In genomic region chr5:104345513-104345823, GRCh38 we compare ENCODE assay signal across 16 cellular contexts.
DNase-seq lines count a peak whose midpoint lies in the region; ATAC-seq, FAIRE-seq and TF ChIP-seq lines count a peak whose summit lies in the region.
"Had no signal": no experiment of that assay in that cellular context is flagged by ENCODE, and none has a peak within 500 bp of the region (broad histone marks: within the 10 kb centered on the region; RNA-seq: fewer than 3 reads in every experiment).

No MANE protein-coding gene starts in this region.

- H4K91ac ChIP-seq in neuronal stem cell (ENCODE audit: low read depth, low read length, poor library complexity) = no peak overlapping the region

- ATAC-seq in A549 (peak in 1 of 2 experiments; percentile 25; a peak in 1 of 6 replicates), Panc1 (0 out of 2 replicates have a peak, but pooled peaks have one; percentile 51), T-cell (replicated peaks in 1 of 4) (no peak), HG03520 (IDR thresholded peaks at IDR 0.05; ENCODE audit: unreplicated experiment) (no peak), HG02763 (IDR thresholded peaks at IDR 0.05; ENCODE audit: unreplicated experiment) (no peak), gastrocnemius medialis (no peak)
- ATAC-seq: K562 had no signal

- H2BK12ac ChIP-seq in neuronal stem cell (ENCODE audit: low read length) = no peak overlapping the region

- TF ChIP-seq CTCF in A549 (IDR thresholded peaks at IDR 0.05) (no peak), Panc1 (IDR thresholded peaks at IDR 0.05) (no peak), endothelial cell of umbilical vein (IDR thresholded peaks at IDR 0.05; ENCODE audit: extremely low read depth in 1 of 2, insufficient read depth in 1 of 2, low read depth in 1 of 2, low read length in 2 of 2) (no peak), gastrocnemius medialis (IDR thresholded peaks at IDR 0.05 in 4 of 5, conservative IDR thresholded peaks at IDR 0.05 in 1 of 5) (no peak)

- TF ChIP-seq POLR2A in A549 (IDR thresholded peaks at IDR 0.05; ENCODE audit: low read length) (no peak), endothelial cell of umbilical vein (IDR thresholded peaks at IDR 0.05; ENCODE audit: low read depth, low read length) (no peak), gastrocnemius medialis (IDR thresholded peaks at IDR 0.05) (no peak)

- no peak overlapping the region for H2BK15ac ChIP-seq in neuronal stem cell (ENCODE audit: low read length)

- H3K23ac ChIP-seq in neuronal stem cell (ENCODE audit: low read depth, low read length, poor library complexity) = no peak overlapping the region

- no peak overlapping the region for H3K4ac ChIP-seq in neuronal stem cell (ENCODE audit: low read length)

- no peaks in the 10 kb centered on the region for H4K20me1 ChIP-seq in endothelial cell of umbilical vein (replicated peaks; ENCODE audit: control insufficient read depth, extremely low read depth, insufficient read depth, low read length)

- H3K4me3 ChIP-seq in A549 (no peak overlapping the region), Panc1 (ENCODE audit: low read depth in 2 of 2, low read length in 2 of 2) (peak overlapping the region in 1 of 2 experiments; percentile 29; a peak in 2 of 4 replicates), endothelial cell of umbilical vein (replicated peaks in 1 of 3; ENCODE audit: insufficient read depth in 1 of 3, low read depth in 1 of 3, low read length in 3 of 3) (no peak overlapping the region), neuronal stem cell (ENCODE audit: low read length in 2 of 2) (peak overlapping the region in 1 of 2 donors; percentile 12), gastrocnemius medialis (no peak overlapping the region)
- H3K4me3 ChIP-seq: K562 had no signal

- no peaks in the 10 kb centered on the region for H3K4me1 ChIP-seq in A549
- H3K4me1 ChIP-seq in Panc1 (ENCODE audit: control insufficient read depth, insufficient read depth, low read length) = peaks cover 12% of the 10 kb centered on the region
- H3K4me1 ChIP-seq in endothelial cell of umbilical vein (ENCODE audit: control insufficient read depth, extremely low read depth, insufficient read depth, low read length) = peaks cover 5% of the 10 kb centered on the region
- peaks cover 0 to 3% of the 10 kb centered on the region in 2 donors for H3K4me1 ChIP-seq in neuronal stem cell (ENCODE audit: control insufficient read depth in 2 of 2, insufficient read depth in 1 of 2, low read depth in 1 of 2, low read length in 2 of 2)
- H3K4me1 ChIP-seq in gastrocnemius medialis = no peaks in the 10 kb centered on the region

- H3K9me3 Mint-ChIP-seq in T-cell = peaks cover 3 to 18% (median 5%) of the 10 kb centered on the region in 3 donors

- H2AFZ ChIP-seq in endothelial cell of umbilical vein (ENCODE audit: low read depth, low read length) (peak overlapping the region; percentile 77), neuronal stem cell (ENCODE audit: low read length) (peak overlapping the region; percentile 74)

- H3K4me2 ChIP-seq in A549 (peak overlapping the region; percentile 51), endothelial cell of umbilical vein (ENCODE audit: insufficient read depth, low read length) (peak overlapping the region; percentile 32), neuronal stem cell (ENCODE audit: insufficient read depth, low read length, poor library complexity, severe bottlenecking) (no peak overlapping the region)

- DNase-seq in A549 (ENCODE audit: low read depth in 1 of 2, low spot score in 1 of 2) (no peak), Panc1 (ENCODE audit: low read depth, low spot score) (no peak), endothelial cell of umbilical vein (ENCODE audit: low read depth, low spot score) (no peak), neuronal stem cell (ENCODE audit: low spot score) (no peak), T-cell (no peak), gastrocnemius medialis (no peak)
- DNase-seq: 8988T, COR-L47, NCI-H1105, NCI-H2029, NCI-H510A, RPMI8226 had no signal

- H3K14ac ChIP-seq in neuronal stem cell (ENCODE audit: low read length) = no peak overlapping the region

- 51% methylated on average over 3 of the region's 3 CpGs for WGBS in A549 (ENCODE audit: missing lambda C conversion rate)
- no CpG with 5 or more reads among the region's 3 CpGs for WGBS in neuronal stem cell (ENCODE audit: extremely low coverage in 2 of 2, insufficient read length in 2 of 2, insufficient replicate concordance in 1 of 2), 2 donors

- no peaks in the 10 kb centered on the region for H3K36me3 Mint-ChIP-seq in T-cell

- in situ Hi-C loops in Panc1 (cut with HindIII; ENCODE audit: low pct_unique_long_range_greater_than_20kb, low sequenced_read_pairs) (no loop called here), gastrocnemius medialis (cut with MboI; ENCODE audit: low sequenced_read_pairs in 4 of 4) (no loop called here)

- CTCF ChIA-PET in A549 (lab: Yijun Ruan, JAX) (no interaction called here), Panc1 (lab: Charles Lee) (no interaction called here), endothelial cell of umbilical vein (lab: Charles Lee) (interaction anchor here (1.0 to 3.8 kb wide), 4 partner anchors 18 to 763 kb away, joined by 3 to 48 read pairs (median 6); no protein-coding TSS in a partner anchor), T-cell (lab: Charles Lee) (no interaction called here)

- no peak overlapping the region for H3K4me3 Mint-ChIP-seq in T-cell

- H3K79me2 ChIP-seq in endothelial cell of umbilical vein (ENCODE audit: control insufficient read depth, insufficient read depth, low read length) = no peaks in the 10 kb centered on the region

- no peak for FAIRE-seq in A549 (lab: Jason Lieb, UNC)
- FAIRE-seq in endothelial cell of umbilical vein (lab: Jason Lieb, UNC) = no peak
- FAIRE-seq: K562 had no signal

- dilution Hi-C loops in endothelial cell of umbilical vein (cut with MboI; ENCODE audit: extremely low pct_ligation_motif_present, low sequenced_read_pairs) = no loop called here

- no peaks in the 10 kb centered on the region for H3K27me3 ChIP-seq in Panc1 (ENCODE audit: control insufficient read depth, insufficient read depth, low read length)
- no peaks in the 10 kb centered on the region for H3K27me3 ChIP-seq in endothelial cell of umbilical vein (ENCODE audit: control insufficient read depth in 2 of 2, insufficient read depth in 2 of 2, low read length in 2 of 2)
- H3K27me3 ChIP-seq in neuronal stem cell (ENCODE audit: control insufficient read depth in 3 of 3, insufficient read depth in 3 of 3, low read depth in 1 of 3, low read length in 3 of 3) = no peaks in the 10 kb centered on the region
- H3K27me3 ChIP-seq in gastrocnemius medialis = no peaks in the 10 kb centered on the region

- TF ChIP-seq EP300 in A549 (IDR thresholded peaks at IDR 0.05) = no peak

- no peak overlapping the region for H3K27ac Mint-ChIP-seq in T-cell

- H3K9me3 ChIP-seq in A549 (no peaks in the 10 kb centered on the region), Panc1 (ENCODE audit: control insufficient read depth, insufficient read depth, low read depth, low read length) (no peaks in the 10 kb centered on the region), endothelial cell of umbilical vein (replicated peaks; ENCODE audit: control insufficient read depth, insufficient read depth, low read length) (no peaks in the 10 kb centered on the region), neuronal stem cell (replicated peaks in 1 of 2; ENCODE audit: control insufficient read depth in 2 of 2, insufficient read depth in 1 of 2, low read depth in 1 of 2, low read length in 2 of 2) (no peaks in the 10 kb centered on the region), gastrocnemius medialis (no peaks in the 10 kb centered on the region)

- no peak overlapping the region for H2AK5ac ChIP-seq in neuronal stem cell (ENCODE audit: low read depth, low read length)

- no peak for TF ChIP-seq RAD21 in A549 (conservative IDR thresholded peaks at IDR 0.05 in 1 of 2, IDR thresholded peaks at IDR 0.05 in 1 of 2)

- H3K36me3 ChIP-seq in Panc1 (ENCODE audit: control insufficient read depth, insufficient read depth, low read length) (no peaks in the 10 kb centered on the region), endothelial cell of umbilical vein (ENCODE audit: control insufficient read depth in 2 of 2, extremely low read depth in 1 of 2, insufficient read depth in 2 of 2, low read length in 2 of 2) (no peaks in the 10 kb centered on the region), neuronal stem cell (replicated peaks in 1 of 2; ENCODE audit: control insufficient read depth in 2 of 2, insufficient read depth in 2 of 2, low read length in 2 of 2) (no peaks in the 10 kb centered on the region), gastrocnemius medialis (no peaks in the 10 kb centered on the region)

- no peaks in the 10 kb centered on the region for H3K27me3 Mint-ChIP-seq in T-cell

- H3K79me1 ChIP-seq in neuronal stem cell (ENCODE audit: low read depth, low read length) = no peaks in the 10 kb centered on the region

- H3K9ac ChIP-seq in endothelial cell of umbilical vein (replicated peaks; ENCODE audit: extremely low read depth, insufficient read depth, low read length) (no peak overlapping the region), neuronal stem cell (ENCODE audit: low read depth, low read length, poor library complexity) (no peak overlapping the region)

- no peaks in the 10 kb centered on the region for H3K4me1 Mint-ChIP-seq in T-cell

- BruUV-seq in Panc1 (replicated peaks; lab: Mats Ljungman, UMichigan) (no TSS peak), endothelial cell of umbilical vein (replicated peaks; lab: Mats Ljungman, UMichigan) (no TSS peak)

- no peak overlapping the region for H4K8ac ChIP-seq in neuronal stem cell (ENCODE audit: low read depth, low read length)

- H2BK120ac ChIP-seq in neuronal stem cell (ENCODE audit: low read depth, low read length) = no peak overlapping the region

- intact Hi-C loops in Panc1 (cut with micrococcal nuclease; ENCODE audit: unreplicated experiment) (no loop called here), endothelial cell of umbilical vein (cut with micrococcal nuclease) (loop anchor here (2.0 to 10.0 kb wide), 2 partner anchors 459 to 1777 kb away; no protein-coding TSS in a partner anchor), gastrocnemius medialis (cut with DNase I; ENCODE audit: low total_unique reads) (no loop called here)

- H3K9me1 ChIP-seq in endothelial cell of umbilical vein (replicated peaks; ENCODE audit: control insufficient read depth, extremely low read depth, insufficient read depth, low read length) = no peaks in the 10 kb centered on the region

- POLR2A ChIA-PET in A549 (lab: Yijun Ruan, JAX) = no interaction called here
- POLR2A ChIA-PET in Panc1 (lab: Charles Lee) = no interaction called here
- POLR2A ChIA-PET in endothelial cell of umbilical vein (lab: Charles Lee) = no interaction called here
- POLR2A ChIA-PET in T-cell (lab: Charles Lee) = no interaction called here

- H2BK5ac ChIP-seq in neuronal stem cell (ENCODE audit: low read length) = no peak overlapping the region

- H3K27ac ChIP-seq in A549 (no peak overlapping the region), Panc1 (ENCODE audit: low read length) (peak overlapping the region; percentile 32; the same call in 1 of the 2 replicates), endothelial cell of umbilical vein (ENCODE audit: insufficient read depth, low read depth, low read length) (no peak overlapping the region), neuronal stem cell (replicated peaks; ENCODE audit: low read length) (no peak overlapping the region), gastrocnemius medialis (no peak overlapping the region)
- H3K27ac ChIP-seq: C4-2B had no signal

- H3K18ac ChIP-seq in neuronal stem cell (ENCODE audit: low read length) = no peak overlapping the region

TF ChIP-seq in A549, 52 proteins besides CTCF, POLR2A, EP300 and RAD21 (continues in another document):
- TF ChIP-seq RFX5 (IDR thresholded peaks at IDR 0.05) = no peak
